ENCODE assay signal across 9 cellular contexts in the genomic region with DNA sequence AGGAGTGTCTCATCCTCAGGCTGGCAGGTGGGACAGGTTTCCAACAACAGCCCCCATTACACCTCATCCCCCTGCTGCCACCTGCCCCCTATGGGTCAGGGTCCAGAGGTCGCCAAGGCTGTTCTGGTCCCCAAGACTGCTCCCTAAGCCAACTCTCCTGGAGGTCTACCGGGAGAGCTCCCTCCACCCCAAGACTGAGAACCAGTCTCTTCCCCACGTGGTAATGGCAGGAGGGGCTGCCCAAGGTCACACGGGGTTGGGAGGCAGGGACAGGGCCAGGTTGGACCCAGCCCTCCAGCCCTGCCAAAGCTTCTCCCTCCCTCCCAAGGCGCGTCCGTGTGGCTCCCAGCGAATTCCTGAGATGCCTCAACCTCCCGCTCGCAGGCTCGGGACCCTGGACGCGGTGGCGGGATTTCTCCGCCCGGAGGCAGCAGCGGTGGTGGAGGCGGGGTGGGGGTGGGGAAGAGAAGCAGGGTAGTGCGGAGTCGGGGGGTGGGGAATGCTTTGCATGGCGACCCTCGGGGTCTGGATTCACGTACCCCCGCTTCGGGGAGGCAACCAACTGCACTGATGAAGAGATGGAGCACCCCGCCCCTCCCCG.
DNase-seq lines count a peak whose midpoint lies in the region; ATAC-seq, FAIRE-seq and TF ChIP-seq lines count a peak whose summit lies in the region.
"Had no signal": no experiment of that assay in that cellular context is flagged by ENCODE, and none has a peak within 500 bp of the region (broad histone marks: within the 10 kb centered on the region; RNA-seq: fewer than 3 reads in every experiment).

No MANE protein-coding gene starts in this region.

- no peaks in the 10 kb centered on the region for H3K9me2 ChIP-seq in PC-9 (ENCODE audit: insufficient read depth)

- peak overlapping the region; percentile 62 for H3K27ac ChIP-seq in CD8-positive, alpha-beta memory T cell (ENCODE audit: low read depth, low read length)
- no peak overlapping the region for H3K27ac ChIP-seq in PC-9
- peak overlapping the region; percentile 67 to 80 (median 78) for H3K27ac ChIP-seq in pancreas
- H3K27ac ChIP-seq in foreskin keratinocyte: no peak overlapping the region

- peak overlapping the region; percentile 78 for H3K4me2 ChIP-seq in PC-9

- peak in 1 of 5 donors; percentile 46 for DNase-seq in CD8-positive, alpha-beta memory T cell
- DNase-seq in PC-9 (peak in 1 of 2 experiments; percentile 56), fibroblast of the aortic adventitia (ENCODE audit: low read depth) (no peak), pancreas (peak in 5 of 6 donors; percentile 52 to 81 (median 66)), NCI-H2227 (lab: John Stamatoyannopoulos, UW; ENCODE audit: unreplicated experiment) (no peak), foreskin keratinocyte (no peak), C1 segment of cervical spinal cord (lab: John Stamatoyannopoulos, UW) (no peak)
- DNase-seq in NK-92 treated with Interleukin-12 subunit alpha and Interleukin-12 subunit beta, amount 100 ng/mL, for 24 hours (lab: John Stamatoyannopoulos, UW): no peak

- peaks cover 3 to 43% (median 4%) of the 10 kb centered on the region in 3 donors for H3K36me3 Mint-ChIP-seq in CD8-positive, alpha-beta memory T cell

- CTCF ChIA-PET in CD8-positive, alpha-beta memory T cell (lab: Charles Lee): interaction anchor here (1.3 to 10.0 kb wide), 3 partner anchors 9 to 23 kb away, joined by 3 to 134 read pairs (median 8); no protein-coding TSS in a partner anchor
- CTCF ChIA-PET in PC-9 (lab: Charles Lee): interaction anchor here (0.6 to 0.9 kb wide), 2 partner anchors 29 to 643 kb away, joined by 5 to 13 read pairs; no protein-coding TSS in a partner anchor

- peaks cover 53% of the 10 kb centered on the region for H3F3A ChIP-seq in PC-9 (ENCODE audit: insufficient read depth, low read depth)

- POLR2A ChIA-PET in CD8-positive, alpha-beta memory T cell (lab: Charles Lee): interaction anchor here (2.8 to 3.7 kb wide), 2 partner anchors 16 to 21 kb away, joined by 9 to 26 read pairs; no protein-coding TSS in a partner anchor
- POLR2A ChIA-PET in PC-9 (lab: Charles Lee; ENCODE audit: unreplicated experiment): interaction anchor here (0.7 to 0.8 kb wide), 2 partner anchors 12 to 98 kb away, joined by 3 read pairs; no protein-coding TSS in a partner anchor

- BruUV-seq in PC-9 (replicated peaks; lab: Mats Ljungman, UMichigan): no TSS peak

- H3K27me3 ChIP-seq in CD8-positive, alpha-beta memory T cell (ENCODE audit: insufficient read depth, low read length, poor library complexity, severe bottlenecking): no peaks in the 10 kb centered on the region
- no peaks in the 10 kb centered on the region for H3K27me3 ChIP-seq in PC-9 (ENCODE audit: insufficient read depth, low read depth)
- no peaks in the 10 kb centered on the region for H3K27me3 ChIP-seq in pancreas
- peaks cover 84% of the 10 kb centered on the region for H3K27me3 ChIP-seq in foreskin keratinocyte

- intact Hi-C loops in PC-9 (cut with micrococcal nuclease; ENCODE audit: unreplicated experiment) (loop anchor here (5.0 to 10.0 kb wide), 5 partner anchors 98 to 462 kb away; partner anchors contain the start of gene TMEM40), pancreas (cut with DNase I) (no loop called here)

- no peaks in the 10 kb centered on the region for H3K27me3 Mint-ChIP-seq in CD8-positive, alpha-beta memory T cell

- peaks cover 47 to 75% (median 63%) of the 10 kb centered on the region in 3 donors for H3K4me1 Mint-ChIP-seq in CD8-positive, alpha-beta memory T cell

- no peaks in the 10 kb centered on the region for H3K9me3 ChIP-seq in CD8-positive, alpha-beta memory T cell (ENCODE audit: low read length)
- H3K9me3 ChIP-seq in PC-9 (ENCODE audit: insufficient read depth, low read depth) (no peaks in the 10 kb centered on the region), pancreas (no peaks in the 10 kb centered on the region)

- 5 to 8% methylated on average over 21 to 27 of the region's 27 CpGs for WGBS in pancreas, 2 donors

- H3K27ac Mint-ChIP-seq in CD8-positive, alpha-beta memory T cell: peak overlapping the region in 6 of 8 donors; percentile 14 to 60 (median 56)

- no peak for TF ChIP-seq CTCF in PC-9 (conservative IDR thresholded peaks at IDR 0.05)
- no peak for TF ChIP-seq CTCF in fibroblast of the aortic adventitia (IDR thresholded peaks at IDR 0.05; ENCODE audit: insufficient read depth, low read length)
- TF ChIP-seq CTCF in pancreas (IDR thresholded peaks at IDR 0.05): no peak
- TF ChIP-seq CTCF in foreskin keratinocyte (conservative IDR thresholded peaks at IDR 0.05): no peak

- H4K20me1 ChIP-seq in PC-9 (ENCODE audit: insufficient read depth): no peaks in the 10 kb centered on the region

- peak overlapping the region; percentile 55 to 89 (median 67) for H3K4me3 Mint-ChIP-seq in CD8-positive, alpha-beta memory T cell

- H3K36me3 ChIP-seq in CD8-positive, alpha-beta memory T cell (ENCODE audit: insufficient read depth, low read length): peaks cover 4% of the 10 kb centered on the region
- H3K36me3 ChIP-seq in PC-9 (ENCODE audit: low read depth): no peaks in the 10 kb centered on the region
- no peaks in the 10 kb centered on the region for H3K36me3 ChIP-seq in pancreas

- peaks cover 37% of the 10 kb centered on the region for H3K79me2 ChIP-seq in PC-9 (ENCODE audit: low read depth)

- ATAC-seq in pancreas: peak; percentile 3 to 17 (median 13)
- no peak for ATAC-seq in foreskin keratinocyte

- H3K9me3 Mint-ChIP-seq in CD8-positive, alpha-beta memory T cell: no peaks in the 10 kb centered on the region
- H3K9me3 Mint-ChIP-seq: neural crest cell had no signal

- FAIRE-seq in pancreas (lab: Jason Lieb, UNC): no peak

- peaks cover 48% of the 10 kb centered on the region for H3K4me1 ChIP-seq in CD8-positive, alpha-beta memory T cell (ENCODE audit: insufficient read depth, low read length)
- H3K4me1 ChIP-seq in PC-9 (replicated peaks; ENCODE audit: insufficient read depth) (peaks cover 66% of the 10 kb centered on the region), pancreas (peaks cover 7 to 19% (median 16%) of the 10 kb centered on the region in 3 donors), foreskin keratinocyte (no peaks in the 10 kb centered on the region)

- H3K4me3 ChIP-seq in CD8-positive, alpha-beta memory T cell (ENCODE audit: low read length): peak overlapping the region; percentile 51
- H3K4me3 ChIP-seq in PC-9 (peak overlapping the region; percentile 84), fibroblast of the aortic adventitia (ENCODE audit: low read depth, low read length) (peak overlapping the region; percentile 56), pancreas (peak overlapping the region; percentile 42 to 86 (median 54))

- peak overlapping the region; percentile 73 for H2AFZ ChIP-seq in PC-9

Comparison
In these comparisons a context has a peak if more than half of its experiments do, and no peak if none do; other contexts are left out.
1. DNase-seq: peak in pancreas (5 of 6); none in fibroblast of the aortic adventitia (single experiment), NCI-H2227 (single experiment), foreskin keratinocyte (0 of 2), C1 segment of cervical spinal cord (0 of 14) and NK-92 treated with Interleukin-12 subunit alpha and Interleukin-12 subunit beta, amount 100 ng/mL, for 24 hours (single experiment).
2. H3K27ac ChIP-seq: peak in CD8-positive, alpha-beta memory T cell (single experiment) and pancreas (4 of 4); none in PC-9 (single experiment) and foreskin keratinocyte (single experiment).
3. Peak in every context shown above with its lines, with median percentiles within 50 percentile points of each other: H3K4me3 ChIP-seq.